Comparison of ENCODE assay signal across 30 cellular contexts in the genomic region with DNA sequence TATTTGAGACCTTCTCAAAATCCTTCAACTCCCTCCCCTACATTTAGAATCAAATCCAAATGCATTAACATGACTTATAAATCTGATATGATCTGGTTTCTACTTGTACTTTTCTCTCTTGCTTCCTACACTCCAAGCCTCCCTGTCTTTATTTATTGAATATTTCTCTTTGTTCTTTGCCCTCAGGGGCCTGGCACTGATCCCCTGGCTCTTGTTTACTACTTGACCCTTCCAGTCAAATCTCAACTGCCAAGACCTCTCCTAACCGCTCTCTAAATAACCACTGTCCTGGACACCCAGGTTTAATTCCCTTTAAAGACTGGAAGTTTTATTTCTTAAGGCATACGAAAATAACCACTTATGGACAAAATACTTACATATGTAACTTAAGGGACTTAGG.
"Had no signal": no experiment of that assay in that cellular context is flagged by ENCODE, and none has a peak within 500 bp of the region (broad histone marks: within the 10 kb centered on the region; RNA-seq: fewer than 3 reads in every experiment).

No MANE protein-coding gene starts in this region.

- ATAC-seq: naive thymus-derived CD8-positive, alpha-beta T cell; natural killer cell treated with Interleukin-12 subunit alpha and Interleukin-12 subunit beta and Interleukin-15 and Interleukin-18, amount 100 ng/mL, for 72 hours; pancreas; right cardiac atrium; right lobe of liver; stimulated activated memory B cell treated with anti-CD40 and anti-IgM and Interleukin-4, amounts not matched to agents 10 μg/mL and 1 μg/mL and 100 μg/mL, for 72 hours; stimulated activated naive CD8-positive, alpha-beta T cell treated with anti-CD3 and anti-CD28 coated beads, Interleukin-15, amount 100 ng/mL, for 72 hours; stimulated activated naive CD8-positive, alpha-beta T cell treated with anti-CD3 and anti-CD28 coated beads, Interleukin-15, Interleukin-2, amounts not matched to agents 100 U/mL and 50 U/mL, for 24 hours; upper lobe of right lung had no signal

- DNase-seq: naive thymus-derived CD8-positive, alpha-beta T cell; nephron progenitor cell; nucleus accumbens; pancreas; right cardiac atrium; right lobe of liver; sigmoid colon; small intestine; spleen; stimulated activated CD4-positive, alpha-beta T cell treated with anti-CD3 and anti-CD28 coated beads, Interleukin-12 subunit alpha, Interleukin-12 subunit beta, amount 100 ng/mL, for 4 hours; stimulated activated CD4-positive, alpha-beta T cell treated with anti-CD3 and anti-CD28 coated beads, Interleukin-1b, Interleukin-23, amount 100 ng/mL, for 48 hours; stimulated activated CD4-positive, alpha-beta T cell treated with anti-CD3 and anti-CD28 coated beads, Interleukin-4, amount 100 ng/mL, for 1 hour; stimulated activated CD4-positive, alpha-beta T cell treated with anti-CD3 and anti-CD28 coated beads, Interleukin-4, amount 100 ng/mL, for 4 hours; stimulated activated CD8-positive, alpha-beta memory T cell treated with anti-CD3 and anti-CD28 coated beads, Interleukin-4, amount 100 ng/mL, for 48 hours; stimulated activated naive CD4-positive, alpha-beta T cell; stimulated activated naive CD8-positive, alpha-beta T cell treated with anti-CD3 and anti-CD28 coated beads, Interleukin-15, amount 100 ng/mL, for 72 hours; stimulated activated naive CD8-positive, alpha-beta T cell treated with anti-CD3 and anti-CD28 coated beads, Interleukin-15, Interleukin-2, amounts not matched to agents 100 U/mL and 50 U/mL, for 24 hours; substantia nigra; testis; tibial artery; transverse colon; upper lobe of right lung; uterus had no signal

- H3K9me3 ChIP-seq: neutrophil, pancreas, prostate gland, right lobe of liver, sigmoid colon, suprapubic skin, testis, tibial artery, transverse colon, upper lobe of right lung, uterus had no signal

- H3K4me1 Mint-ChIP-seq: stimulated activated memory B cell treated with anti-CD40 and anti-IgM and Interleukin-4, amounts not matched to agents 10 μg/mL and 1 μg/mL and 100 μg/mL, for 72 hours; stimulated activated naive CD8-positive, alpha-beta T cell treated with anti-CD3 and anti-CD28 coated beads, Interleukin-15, amount 100 ng/mL, for 72 hours had no signal

- H3K9me3 Mint-ChIP-seq: natural killer cell treated with Interleukin-12 subunit alpha and Interleukin-12 subunit beta and Interleukin-15 and Interleukin-18, amount 100 ng/mL, for 72 hours; stimulated activated naive CD8-positive, alpha-beta T cell treated with anti-CD3 and anti-CD28 coated beads, Interleukin-15, amount 100 ng/mL, for 72 hours; type B pancreatic cell had no signal

- H3K27ac ChIP-seq: neutrophil, pancreas, prostate gland, right lobe of liver, sigmoid colon, spleen, suprapubic skin, testis, tibial artery, transverse colon, upper lobe of right lung, uterus had no signal

- H3K27me3 Mint-ChIP-seq: naive thymus-derived CD8-positive, alpha-beta T cell; natural killer cell treated with Interleukin-12 subunit alpha and Interleukin-12 subunit beta and Interleukin-15 and Interleukin-18, amount 100 ng/mL, for 72 hours; stimulated activated memory B cell treated with anti-CD40 and anti-IgM and Interleukin-4, amounts not matched to agents 10 μg/mL and 1 μg/mL and 100 μg/mL, for 72 hours; stimulated activated naive CD8-positive, alpha-beta T cell treated with anti-CD3 and anti-CD28 coated beads, Interleukin-15, amount 100 ng/mL, for 72 hours; type B pancreatic cell had no signal

- H3K4me3 ChIP-seq: pancreas, prostate gland, right lobe of liver, sigmoid colon, spleen, suprapubic skin, testis, tibial artery, transverse colon, upper lobe of right lung, uterus had no signal

- H3K36me3 Mint-ChIP-seq: natural killer cell treated with Interleukin-12 subunit alpha and Interleukin-12 subunit beta and Interleukin-15 and Interleukin-18, amount 100 ng/mL, for 72 hours; stimulated activated memory B cell treated with anti-CD40 and anti-IgM and Interleukin-4, amounts not matched to agents 10 μg/mL and 1 μg/mL and 100 μg/mL, for 72 hours; type B pancreatic cell had no signal

- H3K4me3 Mint-ChIP-seq: naive thymus-derived CD8-positive, alpha-beta T cell; natural killer cell treated with Interleukin-12 subunit alpha and Interleukin-12 subunit beta and Interleukin-15 and Interleukin-18, amount 100 ng/mL, for 72 hours; nephron progenitor cell; neural crest cell; stimulated activated memory B cell treated with anti-CD40 and anti-IgM and Interleukin-4, amounts not matched to agents 10 μg/mL and 1 μg/mL and 100 μg/mL, for 72 hours; stimulated activated naive CD8-positive, alpha-beta T cell treated with anti-CD3 and anti-CD28 coated beads, Interleukin-15, amount 100 ng/mL, for 72 hours; type B pancreatic cell had no signal

- H3K27ac Mint-ChIP-seq: naive thymus-derived CD8-positive, alpha-beta T cell; natural killer cell treated with Interleukin-12 subunit alpha and Interleukin-12 subunit beta and Interleukin-15 and Interleukin-18, amount 100 ng/mL, for 72 hours; nephron progenitor cell; stimulated activated memory B cell treated with anti-CD40 and anti-IgM and Interleukin-4, amounts not matched to agents 10 μg/mL and 1 μg/mL and 100 μg/mL, for 72 hours; stimulated activated naive CD8-positive, alpha-beta T cell treated with anti-CD3 and anti-CD28 coated beads, Interleukin-15, amount 100 ng/mL, for 72 hours; type B pancreatic cell had no signal
